In the genomic region with DNA sequence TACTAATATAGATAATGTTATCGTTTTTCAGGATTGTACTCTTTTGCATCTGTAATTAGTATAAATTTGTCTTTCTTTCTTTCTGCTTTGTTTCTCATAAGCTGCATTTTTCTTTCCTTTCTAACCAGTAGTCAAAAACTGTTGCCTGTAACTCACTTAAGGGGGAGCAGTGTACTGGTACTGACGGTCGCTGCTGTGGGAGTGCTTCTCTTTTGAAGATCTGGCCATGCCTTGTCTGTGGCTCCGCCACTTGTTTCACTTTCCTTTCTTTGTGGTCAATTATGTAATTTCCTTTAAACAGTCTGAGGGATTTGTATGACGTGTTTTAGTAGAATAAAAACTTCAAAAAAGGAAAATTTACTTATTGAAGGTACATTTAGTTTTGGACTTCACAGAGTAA, we compare ENCODE assay signal across 8 cellular contexts. TPM values are rescaled to one million over a fixed set of nuclear protein-coding genes. Genes with fewer than 3 reads are reported as not detected.
DNase-seq lines count a peak whose midpoint lies in the region; ATAC-seq and TF ChIP-seq lines count a peak whose summit lies in the region.

No MANE protein-coding gene starts in this region.

- H3K27me3 ChIP-seq in cardiac muscle cell, result no peaks in the 10 kb centered on the region
- no peaks in the 10 kb centered on the region for H3K27me3 ChIP-seq in gastrocnemius medialis

- H3K27me3 Mint-ChIP-seq in CD14-positive monocyte (ENCODE audit: low read depth in 3 of 3), result no peaks in the 10 kb centered on the region

- H3K4me3 Mint-ChIP-seq in CD14-positive monocyte, result peak overlapping the region; percentile 63 to 87

- H3K36me3 Mint-ChIP-seq in CD14-positive monocyte, result peaks cover 82 to 91% of the 10 kb centered on the region in 2 donors

- no peaks in the 10 kb centered on the region for H3K4me1 ChIP-seq in cardiac muscle cell (ENCODE audit: low read depth)
- H3K4me1 ChIP-seq in gastrocnemius medialis, result no peaks in the 10 kb centered on the region

- H3K9me3 ChIP-seq in cardiac muscle cell (ENCODE audit: low read depth) (no peaks in the 10 kb centered on the region), gastrocnemius medialis (no peaks in the 10 kb centered on the region)

- peaks cover 14% of the 10 kb centered on the region for H3K4me1 Mint-ChIP-seq in CD14-positive monocyte

- no peak for ATAC-seq in gastrocnemius medialis

- in situ Hi-C loops in gastrocnemius medialis (cut with MboI; ENCODE audit: low sequenced_read_pairs in 4 of 4), result no loop called here

- no peak overlapping the region for H3K27ac ChIP-seq in cardiac muscle cell
- peak overlapping the region in 1 of 4 donors; percentile 5 for H3K27ac ChIP-seq in gastrocnemius medialis

- H3K36me3 ChIP-seq in cardiac muscle cell (peaks cover 75% of the 10 kb centered on the region), gastrocnemius medialis (peaks cover 6 to 99% of the 10 kb centered on the region in 2 donors)

- H3K9me3 Mint-ChIP-seq in CD14-positive monocyte, result no peaks in the 10 kb centered on the region

- intact Hi-C loops in CD14-positive monocyte (cut with micrococcal nuclease) (loop anchor here in 1 of 2 donors (5.0 kb wide), 1 partner anchor 57 kb away; the partner anchor contains the start of genes AIDA and BROX), gastrocnemius medialis (cut with DNase I; ENCODE audit: low total_unique reads) (no loop called here)

- peak overlapping the region; percentile 89 to 95 (median 90) for H3K27ac Mint-ChIP-seq in CD14-positive monocyte

- DNase-seq in CD14-positive monocyte (ENCODE audit: low spot score), result peak; percentile 64
- peak; percentile 66 for DNase-seq in GM20000 (ENCODE audit: low spot score)
- DNase-seq in Jurkat, Clone E6-1 (ENCODE audit: low read depth, low spot score), result peak; percentile 85
- peak; percentile 72 for DNase-seq in activated CD8-positive, alpha-beta memory T cell treated with anti-CD3 and anti-CD28 coated beads for 24 hours
- DNase-seq in cardiac muscle cell (ENCODE audit: low read depth in 1 of 2, low spot score in 1 of 2), result peak in 1 of 2 donors; percentile 66
- DNase-seq in stimulated activated CD8-positive, alpha-beta memory T cell treated with anti-CD3 and anti-CD28 coated beads, Interleukin-4, amount 100 ng/mL, for 4 hours (ENCODE audit: low read depth in 2 of 2, low spot score in 1 of 2), result peak; percentile 38 to 58
- no peak for DNase-seq in NCI-H2081 treated with DMSO at 0.1 percent for 48 hours (lab: John Stamatoyannopoulos, UW)
- no peak for DNase-seq in gastrocnemius medialis

- TF ChIP-seq POLR2A in gastrocnemius medialis (IDR thresholded peaks at IDR 0.05), result no peak

- H3K4me3 ChIP-seq in Jurkat, Clone E6-1 (ENCODE audit: low read length), result no peak overlapping the region
- H3K4me3 ChIP-seq in cardiac muscle cell, result no peak overlapping the region
- H3K4me3 ChIP-seq in gastrocnemius medialis, result no peak overlapping the region

- no peak for TF ChIP-seq CTCF in CD14-positive monocyte (IDR thresholded peaks at IDR 0.05)
- TF ChIP-seq CTCF in GM20000 (IDR thresholded peaks at IDR 0.05; ENCODE audit: extremely low read depth, missing control alignments), result no peak
- TF ChIP-seq CTCF in cardiac muscle cell (IDR thresholded peaks at IDR 0.05; ENCODE audit: low read depth, low read length), result peak; percentile 3
- TF ChIP-seq CTCF in gastrocnemius medialis (IDR thresholded peaks at IDR 0.05 in 4 of 5, conservative IDR thresholded peaks at IDR 0.05 in 1 of 5), result no peak

RNA-seq across cellular contexts. Expression of gene MIA3, which starts 37.0 kb away (rescaled TPM):
- 10 to 100 TPM; 19.8 to 37.1 TPM for polyA plus RNA-seq in CD14-positive monocyte
- 50.4 TPM for polyA plus RNA-seq in Jurkat, Clone E6-1 (2012; ENCODE audit: insufficient read depth, insufficient read length)
- total RNA-seq in cardiac muscle cell, result 29.3 and 38.5 TPM in 2 replicates
- 32.9 and 53.8 TPM in 2 replicates for polyA plus RNA-seq in cardiac muscle cell
- 10 to 100 TPM; 24.1 to 75.3 (median 47.9) TPM for total RNA-seq in gastrocnemius medialis

RNA-seq across cellular contexts. Expression of gene AIDA, which starts 57.4 kb away (rescaled TPM):
- polyA plus RNA-seq in CD14-positive monocyte, result 10 to 100 TPM in 1 of 2 donors, 1 to 10 TPM in 1; 10.0 to 11.7 TPM
- 35.0 TPM for polyA plus RNA-seq in Jurkat, Clone E6-1 (2012; ENCODE audit: insufficient read depth, insufficient read length)
- 15.2 and 16.7 TPM in 2 replicates for total RNA-seq in cardiac muscle cell
- 28.7 and 37.4 TPM in 2 replicates for polyA plus RNA-seq in cardiac muscle cell
- 10 to 100 TPM; 19.6 to 32.8 (median 25.8) TPM for total RNA-seq in gastrocnemius medialis

RNA-seq across cellular contexts. Expression of gene BROX, which starts 57.5 kb away (rescaled TPM):
- 10 to 100 TPM; 26.2 to 35.4 TPM for polyA plus RNA-seq in CD14-positive monocyte
- polyA plus RNA-seq in Jurkat, Clone E6-1 (2012; ENCODE audit: insufficient read depth, insufficient read length), result 9.5 TPM
- 25.3 and 26.6 TPM in 2 replicates for total RNA-seq in cardiac muscle cell
- polyA plus RNA-seq in cardiac muscle cell, result 16.3 and 21.8 TPM in 2 replicates
- total RNA-seq in gastrocnemius medialis, result 10 to 100 TPM; 40.7 to 80.2 (median 51.4) TPM

Comparison
In these comparisons a context has a peak if more than half of its experiments do, and no peak if none do; other contexts are left out.
1. DNase-seq: peak in CD14-positive monocyte (single experiment), GM20000 (single experiment), Jurkat, Clone E6-1 (single experiment), activated CD8-positive, alpha-beta memory T cell treated with anti-CD3 and anti-CD28 coated beads for 24 hours (single experiment) and stimulated activated CD8-positive, alpha-beta memory T cell treated with anti-CD3 and anti-CD28 coated beads, Interleukin-4, amount 100 ng/mL, for 4 hours (2 of 2); none in NCI-H2081 treated with DMSO at 0.1 percent for 48 hours (single experiment) and gastrocnemius medialis (0 of 2).